ENCODE assay signal across 10 cellular contexts in the genomic region with DNA sequence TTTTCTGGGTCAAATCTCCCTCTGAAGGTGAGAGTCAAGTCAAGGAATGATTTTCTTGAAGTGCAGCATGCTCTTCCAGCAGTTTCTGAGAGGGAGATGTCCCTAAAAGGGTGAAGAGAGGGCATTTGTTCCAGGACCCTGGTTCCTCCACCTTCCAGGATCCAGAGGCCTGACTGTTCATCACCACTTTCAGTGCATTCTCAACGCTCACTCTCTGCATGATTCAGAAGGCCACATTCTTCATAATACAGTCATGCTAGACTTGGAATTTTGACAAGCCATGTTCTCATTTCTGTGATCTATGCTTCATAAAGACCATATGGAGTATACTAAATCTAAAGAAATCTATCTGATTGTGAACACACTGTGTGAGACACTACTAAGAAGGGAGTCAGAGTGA.
DNase-seq lines count a peak whose midpoint lies in the region; ATAC-seq and TF ChIP-seq lines count a peak whose summit lies in the region.
"Had no signal": no experiment of that assay in that cellular context is flagged by ENCODE, and none has a peak within 500 bp of the region (broad histone marks: within the 10 kb centered on the region; RNA-seq: fewer than 3 reads in every experiment).

No MANE protein-coding gene starts in this region.

- no peak overlapping the region for H3K27ac Mint-ChIP-seq in CD14-positive monocyte
- H3K27ac Mint-ChIP-seq: activated CD8-positive, alpha-beta T cell treated with anti-CD3 and anti-CD28 coated beads, Interleukin-2, amount 10 ng/mL, durations not matched to agents 7 days and 5 days had no signal

- CTCF ChIA-PET in Panc1 (lab: Charles Lee), result no interaction called here

- POLR2A ChIA-PET in Panc1 (lab: Charles Lee), result no interaction called here

- H3K27ac ChIP-seq in Panc1 (ENCODE audit: low read length) (peak overlapping the region; percentile 80), skeletal muscle tissue (ENCODE audit: low read depth, low read length) (peak overlapping the region; percentile 31)

- no peaks in the 10 kb centered on the region for H3K36me3 Mint-ChIP-seq in CD14-positive monocyte

- peaks cover 0 to 2% (median 0%) of the 10 kb centered on the region in 3 donors for H3K27me3 Mint-ChIP-seq in CD14-positive monocyte (ENCODE audit: low read depth in 3 of 3)

- H3K9me3 ChIP-seq in Panc1 (ENCODE audit: control insufficient read depth, insufficient read depth, low read depth, low read length) (no peaks in the 10 kb centered on the region), skeletal muscle tissue (ENCODE audit: control insufficient read depth in 3 of 3, low read length in 3 of 3) (no peaks in the 10 kb centered on the region)

- intact Hi-C loops in Panc1 (cut with micrococcal nuclease; ENCODE audit: unreplicated experiment), result no loop called here
- intact Hi-C loops in CD14-positive monocyte (cut with micrococcal nuclease), result no loop called here

- no peaks in the 10 kb centered on the region for H3K36me3 ChIP-seq in Panc1 (ENCODE audit: control insufficient read depth, insufficient read depth, low read length)
- no peaks in the 10 kb centered on the region for H3K36me3 ChIP-seq in skeletal muscle tissue (ENCODE audit: control insufficient read depth in 3 of 3, insufficient read depth in 3 of 3, low read length in 3 of 3)

- DNase-seq in EL, result peak; percentile 98
- DNase-seq in Panc1 (ENCODE audit: low read depth, low spot score), result peak; percentile 85
- peak; percentile 87 for DNase-seq in fibroblast of gingiva (ENCODE audit: low read depth)
- no peak for DNase-seq in NCI-H524 treated with DMSO at 0.1 percent for 48 hours (lab: John Stamatoyannopoulos, UW)
- no peak for DNase-seq in retina
- no peak for DNase-seq in stimulated activated CD4-positive, alpha-beta T cell treated with anti-CD3 and anti-CD28 coated beads, Interleukin-4, amount 100 ng/mL, for 24 hours
- DNase-seq in CD14-positive monocyte (ENCODE audit: low spot score), result no peak
- DNase-seq: activated CD8-positive, alpha-beta T cell treated with anti-CD3 and anti-CD28 coated beads, Interleukin-2, amount 10 ng/mL, durations not matched to agents 7 days and 5 days; NCI-H1048 had no signal

- ATAC-seq in Panc1, result peak; percentile 90
- ATAC-seq: activated CD8-positive, alpha-beta T cell treated with anti-CD3 and anti-CD28 coated beads, Interleukin-2, amount 10 ng/mL, durations not matched to agents 7 days and 5 days had no signal

- H3K4me3 Mint-ChIP-seq in CD14-positive monocyte, result no peak overlapping the region
- H3K4me3 Mint-ChIP-seq: activated CD8-positive, alpha-beta T cell treated with anti-CD3 and anti-CD28 coated beads, Interleukin-2, amount 10 ng/mL, durations not matched to agents 7 days and 5 days had no signal

- no peaks in the 10 kb centered on the region for H3K9me3 Mint-ChIP-seq in CD14-positive monocyte

- in situ Hi-C loops in Panc1 (cut with HindIII; ENCODE audit: low pct_unique_long_range_greater_than_20kb, low sequenced_read_pairs), result no loop called here

- H3K4me1 Mint-ChIP-seq in CD14-positive monocyte, result peaks cover 2% of the 10 kb centered on the region

- H3K4me3 ChIP-seq in Panc1 (ENCODE audit: low read depth in 2 of 2, low read length in 2 of 2) (no peak overlapping the region), skeletal muscle tissue (ENCODE audit: low read length in 3 of 3) (no peak overlapping the region)

- BruUV-seq in Panc1 (replicated peaks; lab: Mats Ljungman, UMichigan), result no TSS peak

- no peak overlapping the region for H3K9ac ChIP-seq in skeletal muscle tissue (ENCODE audit: low read depth in 1 of 3, low read length in 3 of 3)

- TF ChIP-seq CTCF in Panc1 (IDR thresholded peaks at IDR 0.05), result no peak
- no peak for TF ChIP-seq CTCF in CD14-positive monocyte (IDR thresholded peaks at IDR 0.05)

- H3K27me3 ChIP-seq in Panc1 (ENCODE audit: control insufficient read depth, insufficient read depth, low read length) (no peaks in the 10 kb centered on the region), skeletal muscle tissue (ENCODE audit: control insufficient read depth in 3 of 3, insufficient read depth in 3 of 3, low read length in 3 of 3) (no peaks in the 10 kb centered on the region)

- peaks cover 14% of the 10 kb centered on the region for H3K4me1 ChIP-seq in Panc1 (ENCODE audit: control insufficient read depth, insufficient read depth, low read length)
- H3K4me1 ChIP-seq in skeletal muscle tissue (ENCODE audit: control insufficient read depth in 3 of 3, insufficient read depth in 3 of 3, low read length in 3 of 3), result peaks cover 11 to 26% (median 26%) of the 10 kb centered on the region in 3 donors

Comparison
In these comparisons a context has a peak if more than half of its experiments do, and no peak if none do; other contexts are left out.
1. DNase-seq: peak in EL (single experiment), Panc1 (single experiment) and fibroblast of gingiva (single experiment); none in NCI-H524 treated with DMSO at 0.1 percent for 48 hours (single experiment), retina (single experiment), stimulated activated CD4-positive, alpha-beta T cell treated with anti-CD3 and anti-CD28 coated beads, Interleukin-4, amount 100 ng/mL, for 24 hours (single experiment) and CD14-positive monocyte (single experiment).